12 cellular contexts compared by ENCODE assay signal in genomic region chr6:42313941-42314570, GRCh38.
DNase-seq lines count a peak whose midpoint lies in the region; ATAC-seq and TF ChIP-seq lines count a peak whose summit lies in the region.
"Had no signal": no experiment of that assay in that cellular context is flagged by ENCODE, and none has a peak within 500 bp of the region (broad histone marks: within the 10 kb centered on the region; RNA-seq: fewer than 3 reads in every experiment).

No MANE protein-coding gene starts in this region.

- peaks cover 0 to 1% of the 10 kb centered on the region in 2 donors for H3K27me3 Mint-ChIP-seq in CD8-positive, alpha-beta memory T cell
- H3K27me3 Mint-ChIP-seq in osteocyte (ENCODE audit: unreplicated experiment), result no peaks in the 10 kb centered on the region

- H3K9me3 ChIP-seq in CD8-positive, alpha-beta memory T cell (ENCODE audit: low read length), result no peaks in the 10 kb centered on the region
- no peaks in the 10 kb centered on the region for H3K9me3 ChIP-seq in colonic mucosa

- TF ChIP-seq CTCF in colonic mucosa (IDR thresholded peaks at IDR 0.05), result no peak
- no peak for TF ChIP-seq CTCF in osteocyte (IDR thresholded peaks at IDR 0.05)

- H3K4me3 Mint-ChIP-seq in CD8-positive, alpha-beta memory T cell, result no peak overlapping the region
- H3K4me3 Mint-ChIP-seq in osteocyte (ENCODE audit: unreplicated experiment), result no peak overlapping the region

- DNase-seq in CD8-positive, alpha-beta memory T cell, result no peak
- peak; percentile 61 for DNase-seq in M059J (ENCODE audit: low read depth)
- no peak for DNase-seq in colonic mucosa
- DNase-seq in osteocyte (ENCODE audit: extremely low spot score, unreplicated experiment), result no peak
- no peak for DNase-seq in posterior cingulate gyrus
- DNase-seq in stimulated activated CD4-positive, alpha-beta T cell treated with anti-CD3 and anti-CD28 coated beads, Interleukin-2, amount 100 ng/mL, for 24 hours, result no peak
- no peak for DNase-seq in NCI-H1436 (lab: John Stamatoyannopoulos, UW)
- DNase-seq: activated CD4-positive, alpha-beta T cell treated with anti-CD3 and anti-CD28 coated beads for 1 hour; NCI-H146; OCI-M1; stimulated activated naive CD4-positive, alpha-beta T cell treated with Interleukin-2 at 50 U/mL for 16 hours had no signal

- ATAC-seq in GM19452 (IDR thresholded peaks at IDR 0.05; ENCODE audit: unreplicated experiment), result no peak

- no peaks in the 10 kb centered on the region for H3K27me3 ChIP-seq in CD8-positive, alpha-beta memory T cell (ENCODE audit: insufficient read depth, low read length, poor library complexity, severe bottlenecking)
- no peaks in the 10 kb centered on the region for H3K27me3 ChIP-seq in colonic mucosa

- H3K4me1 Mint-ChIP-seq in CD8-positive, alpha-beta memory T cell, result peaks cover 57 to 77% (median 68%) of the 10 kb centered on the region in 3 donors
- peaks cover 46% of the 10 kb centered on the region for H3K4me1 Mint-ChIP-seq in osteocyte (ENCODE audit: unreplicated experiment)

- no peaks in the 10 kb centered on the region for H3K36me3 ChIP-seq in CD8-positive, alpha-beta memory T cell (ENCODE audit: insufficient read depth, low read length)
- no peaks in the 10 kb centered on the region for H3K36me3 ChIP-seq in colonic mucosa

- H3K4me1 ChIP-seq in CD8-positive, alpha-beta memory T cell (ENCODE audit: insufficient read depth, low read length), result peaks cover 30% of the 10 kb centered on the region
- H3K4me1 ChIP-seq in colonic mucosa, result peaks cover 3% of the 10 kb centered on the region

- H3K9me3 Mint-ChIP-seq in CD8-positive, alpha-beta memory T cell, result no peaks in the 10 kb centered on the region
- H3K9me3 Mint-ChIP-seq in osteocyte (ENCODE audit: unreplicated experiment), result no peaks in the 10 kb centered on the region

- no peak overlapping the region for H3K4me3 ChIP-seq in CD8-positive, alpha-beta memory T cell (ENCODE audit: low read length)
- no peak overlapping the region for H3K4me3 ChIP-seq in colonic mucosa

- intact Hi-C loops in colonic mucosa (cut with DNase I) (loop anchor here (10.0 kb wide), 1 partner anchor 91 kb away; no protein-coding TSS in a partner anchor), posterior cingulate gyrus (cut with DNase I) (no loop called here)

- POLR2A ChIA-PET in CD8-positive, alpha-beta memory T cell (lab: Charles Lee), result interaction anchor here (0.6 kb wide), 1 partner anchor 44 kb away, joined by 8 read pairs; no protein-coding TSS in a partner anchor

- peaks cover 0 to 26% (median 12%) of the 10 kb centered on the region in 3 donors for H3K36me3 Mint-ChIP-seq in CD8-positive, alpha-beta memory T cell
- peaks cover 2% of the 10 kb centered on the region for H3K36me3 Mint-ChIP-seq in osteocyte (ENCODE audit: unreplicated experiment)

- H3K27ac ChIP-seq in CD8-positive, alpha-beta memory T cell (ENCODE audit: low read depth, low read length), result no peak overlapping the region
- H3K27ac ChIP-seq in colonic mucosa, result peak overlapping the region; percentile 26

- no peak overlapping the region for H3K9ac ChIP-seq in colonic mucosa (ENCODE audit: low read depth in 2 of 2, low read length in 2 of 2)

- CTCF ChIA-PET in CD8-positive, alpha-beta memory T cell (lab: Charles Lee), result interaction anchor here (0.7 to 1.7 kb wide), 3 partner anchors 19 to 234 kb away, joined by 3 read pairs; no protein-coding TSS in a partner anchor

- H3K27ac Mint-ChIP-seq in CD8-positive, alpha-beta memory T cell, result peak overlapping the region; percentile 9 to 90 (median 36)
- peak overlapping the region; percentile 69 for H3K27ac Mint-ChIP-seq in osteocyte (ENCODE audit: unreplicated experiment)
